Comparison of ENCODE assay signal across 20 cellular contexts in genomic region chr9:114344188-114344566, GRCh38. TPM values are rescaled to one million over a fixed set of nuclear protein-coding genes. Genes with fewer than 3 reads are reported as not detected.
DNase-seq lines count a peak whose midpoint lies in the region; ATAC-seq and TF ChIP-seq lines count a peak whose summit lies in the region.
"Had no signal": no experiment of that assay in that cellular context is flagged by ENCODE, and none has a peak within 500 bp of the region (broad histone marks: within the 10 kb centered on the region; RNA-seq: fewer than 3 reads in every experiment).

No MANE protein-coding gene starts in this region.

- no peaks in the 10 kb centered on the region for H3K27me3 ChIP-seq in spleen (replicated peaks in 1 of 7)
- H3K27me3 ChIP-seq: body of pancreas, colonic mucosa had no signal

- CTCF ChIA-PET in activated CD4-positive, alpha-beta T cell treated with anti-CD3 and anti-CD28 coated beads for 36 hours (lab: Charles Lee) = interaction anchor here (0.6 to 1.3 kb wide), 2 partner anchors 51 to 60 kb away, joined by 3 read pairs; no protein-coding TSS in a partner anchor
- CTCF ChIA-PET in activated CD8-positive, alpha-beta T cell treated with anti-CD3 and anti-CD28 coated beads for 36 hours (lab: Charles Lee) = interaction anchor here (0.9 to 9.9 kb wide), 2 partner anchors 43 to 61 kb away, joined by 3 to 98 read pairs; partner anchors contain the start of gene AKNA

- H3K27ac ChIP-seq in spleen (peak overlapping the region in 1 of 8 donors; percentile 76), coronary artery (no peak overlapping the region)
- H3K27ac ChIP-seq: 22Rv1, body of pancreas, colonic mucosa had no signal

- H3K4me3 ChIP-seq in spleen = no peak overlapping the region
- H3K4me3 ChIP-seq in coronary artery = no peak overlapping the region
- H3K4me3 ChIP-seq: body of pancreas, colonic mucosa had no signal

- no peak for TF ChIP-seq POLR2A in spleen (IDR thresholded peaks at IDR 0.05)

- TF ChIP-seq CTCF in activated CD8-positive, alpha-beta T cell treated with anti-CD3 and anti-CD28 coated beads for 36 hours (IDR thresholded peaks at IDR 0.05) = no peak
- TF ChIP-seq CTCF in spleen (IDR thresholded peaks at IDR 0.05 in 8 of 11, conservative IDR thresholded peaks at IDR 0.05 in 3 of 11) (no peak), coronary artery (IDR thresholded peaks at IDR 0.05) (no peak)

- peaks cover 10 to 100% (median 100%) of the 10 kb centered on the region in 6 donors for H3K36me3 ChIP-seq in spleen

- no peak overlapping the region for H3K4me3 Mint-ChIP-seq in activated CD4-positive, alpha-beta T cell treated with anti-CD3 and anti-CD28 coated beads for 36 hours
- no peak overlapping the region for H3K4me3 Mint-ChIP-seq in activated CD8-positive, alpha-beta T cell treated with anti-CD3 and anti-CD28 coated beads for 36 hours
- H3K4me3 Mint-ChIP-seq in immature natural killer cell = no peak overlapping the region
- H3K4me3 Mint-ChIP-seq: activated CD4-positive, alpha-beta T cell treated with anti-CD3 and anti-CD28 coated beads, Interleukin-2, amount 10 ng/mL, durations not matched to agents 7 days and 5 days; activated naive CD8-positive, alpha-beta T cell treated with anti-CD3 and anti-CD28 coated beads, Interleukin-2, amount 10 ng/mL, durations not matched to agents 7 days and 5 days had no signal

- no peak for DNase-seq in activated CD4-positive, alpha-beta T cell treated with anti-CD3 and anti-CD28 coated beads for 36 hours
- DNase-seq in activated CD4-positive, alpha-beta T cell treated with anti-CD3 and anti-CD28 coated beads for 1 hour = no peak
- no peak for DNase-seq in activated CD8-positive, alpha-beta T cell treated with anti-CD3 and anti-CD28 coated beads for 36 hours
- no peak for DNase-seq in immature natural killer cell
- peak; percentile 49 for DNase-seq in spleen
- DNase-seq in middle frontal gyrus (ENCODE audit: extremely low spot score, low spot score) = no peak
- DNase-seq in coronary artery (ENCODE audit: low spot score) = no peak
- DNase-seq in NCI-H2171 (lab: John Stamatoyannopoulos, UW) = no peak
- DNase-seq: activated CD4-positive, alpha-beta T cell treated with anti-CD3 and anti-CD28 coated beads, Interleukin-2, amount 10 ng/mL, durations not matched to agents 7 days and 5 days; activated naive CD8-positive, alpha-beta T cell treated with anti-CD3 and anti-CD28 coated beads, Interleukin-2, amount 10 ng/mL, durations not matched to agents 7 days and 5 days; body of pancreas; colonic mucosa; foreskin melanocyte; NCI-H1105; NCI-H524 had no signal

- H3K4me1 ChIP-seq in spleen = peaks cover 1 to 64% (median 23%) of the 10 kb centered on the region in 6 donors
- H3K4me1 ChIP-seq: body of pancreas, colonic mucosa had no signal

- no peaks in the 10 kb centered on the region for H3K9me3 Mint-ChIP-seq in activated CD4-positive, alpha-beta T cell treated with anti-CD3 and anti-CD28 coated beads for 36 hours (ENCODE audit: low read depth)
- H3K9me3 Mint-ChIP-seq in activated CD8-positive, alpha-beta T cell treated with anti-CD3 and anti-CD28 coated beads for 36 hours = no peaks in the 10 kb centered on the region
- no peaks in the 10 kb centered on the region for H3K9me3 Mint-ChIP-seq in immature natural killer cell
- H3K9me3 Mint-ChIP-seq: activated CD4-positive, alpha-beta T cell treated with anti-CD3 and anti-CD28 coated beads, Interleukin-2, amount 10 ng/mL, durations not matched to agents 7 days and 5 days; activated naive CD8-positive, alpha-beta T cell treated with anti-CD3 and anti-CD28 coated beads, Interleukin-2, amount 10 ng/mL, durations not matched to agents 7 days and 5 days had no signal

- H3K27me3 Mint-ChIP-seq in activated CD4-positive, alpha-beta T cell treated with anti-CD3 and anti-CD28 coated beads for 36 hours = no peaks in the 10 kb centered on the region
- H3K27me3 Mint-ChIP-seq in activated CD8-positive, alpha-beta T cell treated with anti-CD3 and anti-CD28 coated beads for 36 hours = no peaks in the 10 kb centered on the region
- H3K27me3 Mint-ChIP-seq in immature natural killer cell (ENCODE audit: low read depth in 3 of 3) = peaks cover 6 to 17% (median 13%) of the 10 kb centered on the region in 3 donors
- H3K27me3 Mint-ChIP-seq: activated CD4-positive, alpha-beta T cell treated with anti-CD3 and anti-CD28 coated beads, Interleukin-2, amount 10 ng/mL, durations not matched to agents 7 days and 5 days; activated naive CD8-positive, alpha-beta T cell treated with anti-CD3 and anti-CD28 coated beads, Interleukin-2, amount 10 ng/mL, durations not matched to agents 7 days and 5 days had no signal

- no peaks in the 10 kb centered on the region for H3K9me3 ChIP-seq in spleen
- H3K9me3 ChIP-seq: body of pancreas, colonic mucosa had no signal

- intact Hi-C loops in activated CD4-positive, alpha-beta T cell treated with anti-CD3 and anti-CD28 coated beads for 36 hours (cut with DNase I, micrococcal nuclease) = loop anchor here in 1 of 2 experiments (10.0 kb wide), 1 partner anchor 161 kb away; the partner anchor contains the start of gene WHRN
- intact Hi-C loops in activated CD8-positive, alpha-beta T cell treated with anti-CD3 and anti-CD28 coated beads for 36 hours (cut with micrococcal nuclease) = no loop called here
- intact Hi-C loops in spleen (cut with DNase I; ENCODE audit: low total_unique reads) = loop anchor here (10.0 kb wide), 1 partner anchor 51 kb away; no protein-coding TSS in a partner anchor

- peak overlapping the region; percentile 43 for H3K27ac Mint-ChIP-seq in activated CD4-positive, alpha-beta T cell treated with anti-CD3 and anti-CD28 coated beads for 36 hours
- peak overlapping the region; percentile 84 for H3K27ac Mint-ChIP-seq in activated CD8-positive, alpha-beta T cell treated with anti-CD3 and anti-CD28 coated beads for 36 hours
- H3K27ac Mint-ChIP-seq in immature natural killer cell = peak overlapping the region; percentile 74 to 90 (median 80)

- POLR2A ChIA-PET in activated CD4-positive, alpha-beta T cell treated with anti-CD3 and anti-CD28 coated beads for 36 hours (lab: Charles Lee) = no interaction called here
- POLR2A ChIA-PET in activated CD8-positive, alpha-beta T cell treated with anti-CD3 and anti-CD28 coated beads for 36 hours (lab: Charles Lee) = interaction anchor here (1.0 to 18.4 kb wide), 3 partner anchors 11 to 40 kb away, joined by 3 to 277 read pairs (median 6); partner anchors contain the start of gene AKNA

- 94 to 98% (median 95%) methylated on average over 11 of the region's 11 CpGs for WGBS in spleen, 5 donors

- H3K36me3 Mint-ChIP-seq in activated CD4-positive, alpha-beta T cell treated with anti-CD3 and anti-CD28 coated beads for 36 hours (ENCODE audit: low read depth) = peaks cover 90% of the 10 kb centered on the region
- peaks cover 88% of the 10 kb centered on the region for H3K36me3 Mint-ChIP-seq in activated CD8-positive, alpha-beta T cell treated with anti-CD3 and anti-CD28 coated beads for 36 hours (ENCODE audit: low read depth)
- peaks cover 33 to 81% (median 37%) of the 10 kb centered on the region in 3 donors for H3K36me3 Mint-ChIP-seq in immature natural killer cell

- ATAC-seq in activated CD4-positive, alpha-beta T cell treated with anti-CD3 and anti-CD28 coated beads for 36 hours = no peak
- no peak for ATAC-seq in activated CD8-positive, alpha-beta T cell treated with anti-CD3 and anti-CD28 coated beads for 36 hours
- ATAC-seq: body of pancreas had no signal

- peaks cover 25% of the 10 kb centered on the region for H3K4me1 Mint-ChIP-seq in activated CD4-positive, alpha-beta T cell treated with anti-CD3 and anti-CD28 coated beads for 36 hours
- peaks cover 49% of the 10 kb centered on the region for H3K4me1 Mint-ChIP-seq in activated CD8-positive, alpha-beta T cell treated with anti-CD3 and anti-CD28 coated beads for 36 hours (ENCODE audit: low read depth)
- peaks cover 33 to 46% of the 10 kb centered on the region in 2 donors for H3K4me1 Mint-ChIP-seq in immature natural killer cell

RNA-seq across cellular contexts. Expression of gene ORM2, which starts 14.5 kb away (rescaled TPM):
- total RNA-seq in activated CD4-positive, alpha-beta T cell treated with anti-CD3 and anti-CD28 coated beads for 36 hours = not detected
- not detected for total RNA-seq in activated CD8-positive, alpha-beta T cell treated with anti-CD3 and anti-CD28 coated beads for 36 hours
- polyA plus RNA-seq in immature natural killer cell (not detected), spleen (under 1 TPM in 2 of 3 donors, not detected in 1; 0.13 to 0.18 TPM)
- total RNA-seq in spleen = under 1 TPM in 2 of 7 donors, not detected in 5; 0.57 to 0.93 TPM
- total RNA-seq: activated CD4-positive, alpha-beta T cell treated with anti-CD3 and anti-CD28 coated beads, Interleukin-2, amount 10 ng/mL, durations not matched to agents 7 days and 5 days; activated naive CD8-positive, alpha-beta T cell treated with anti-CD3 and anti-CD28 coated beads, Interleukin-2, amount 10 ng/mL, durations not matched to agents 7 days and 5 days; body of pancreas; endothelial cell of umbilical vein; LHCN-M2; renal cortical epithelial cell; ureter had no signal
- polyA plus RNA-seq: endothelial cell of umbilical vein had no signal

RNA-seq across cellular contexts. Expression of gene ORM1, which starts 21.3 kb away (rescaled TPM):
- not detected for total RNA-seq in activated CD4-positive, alpha-beta T cell treated with anti-CD3 and anti-CD28 coated beads for 36 hours
- not detected for total RNA-seq in activated CD8-positive, alpha-beta T cell treated with anti-CD3 and anti-CD28 coated beads for 36 hours
- polyA plus RNA-seq in immature natural killer cell (not detected), spleen (1 to 10 TPM in 2 of 3 donors, under 1 TPM in 1; 0.99 to 2.0 (median 1.7) TPM)
- total RNA-seq in spleen = 10 to 100 TPM in 2 of 7 donors, 1 to 10 TPM in 4, under 1 TPM in 1; 0.95 to 13.6 (median 6.2) TPM
- total RNA-seq: activated CD4-positive, alpha-beta T cell treated with anti-CD3 and anti-CD28 coated beads, Interleukin-2, amount 10 ng/mL, durations not matched to agents 7 days and 5 days; activated naive CD8-positive, alpha-beta T cell treated with anti-CD3 and anti-CD28 coated beads, Interleukin-2, amount 10 ng/mL, durations not matched to agents 7 days and 5 days; endothelial cell of umbilical vein; LHCN-M2; renal cortical epithelial cell had no signal
- polyA plus RNA-seq: endothelial cell of umbilical vein had no signal

RNA-seq across cellular contexts. Expression of gene AKNA, which starts 43.6 kb away (rescaled TPM):
- total RNA-seq in activated CD4-positive, alpha-beta T cell treated with anti-CD3 and anti-CD28 coated beads for 36 hours = 100 to 1,000 TPM; 135 to 141 TPM
- 100 to 1,000 TPM; 166 to 167 TPM for total RNA-seq in activated CD8-positive, alpha-beta T cell treated with anti-CD3 and anti-CD28 coated beads for 36 hours
- polyA plus RNA-seq in immature natural killer cell = 10 to 100 TPM in 2 of 3 donors, 1 to 10 TPM in 1; 4.0 to 56.3 (median 13.8) TPM
- total RNA-seq in spleen = 100 to 1,000 TPM; 198 to 324 (median 238) TPM
- polyA plus RNA-seq in spleen = 100 to 1,000 TPM in 2 of 3 donors, 10 to 100 TPM in 1; 92.9 to 129 (median 124) TPM
